Comparison of ENCODE assay signal across 23 cellular contexts in the genomic region with DNA sequence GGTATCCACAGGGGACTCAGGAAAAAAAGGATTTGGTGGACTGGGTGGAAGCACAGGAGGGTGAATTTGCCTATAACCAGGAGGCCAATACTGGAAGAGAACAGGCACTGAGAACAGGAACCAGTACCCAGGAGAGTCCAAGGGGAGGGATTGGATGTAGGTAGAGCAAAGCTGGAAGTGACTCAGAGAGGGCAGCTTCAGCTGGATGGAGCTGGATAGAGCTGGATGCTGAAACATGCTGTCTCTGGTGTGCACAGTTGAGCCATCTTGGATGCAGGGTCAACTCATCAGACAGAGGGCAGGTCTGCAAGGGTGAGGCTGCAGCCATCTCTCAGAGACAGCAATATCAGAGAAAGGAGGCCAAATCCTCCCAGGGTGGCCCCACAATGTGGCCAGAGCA.
DNase-seq lines count a peak whose midpoint lies in the region; ATAC-seq and TF ChIP-seq lines count a peak whose summit lies in the region.
"Had no signal": no experiment of that assay in that cellular context is flagged by ENCODE, and none has a peak within 500 bp of the region (broad histone marks: within the 10 kb centered on the region; RNA-seq: fewer than 3 reads in every experiment).

No MANE protein-coding gene starts in this region.

- H3K9me3 ChIP-seq in T-helper 17 cell (ENCODE audit: control insufficient read depth, low read length, poor library complexity, severe bottlenecking) = no peaks in the 10 kb centered on the region
- H3K9me3 ChIP-seq in neural progenitor cell (ENCODE audit: low read depth) = no peaks in the 10 kb centered on the region
- H3K9me3 ChIP-seq: A549 had no signal

- H3K4me1 ChIP-seq in GM23338 (ENCODE audit: insufficient read depth) (no peaks in the 10 kb centered on the region), foreskin keratinocyte (no peaks in the 10 kb centered on the region), neural progenitor cell (no peaks in the 10 kb centered on the region)
- H3K4me1 ChIP-seq: A549 had no signal

- H3K36me3 Mint-ChIP-seq in GM23338 (ENCODE audit: low read depth) = no peaks in the 10 kb centered on the region
- peaks cover 2% of the 10 kb centered on the region for H3K36me3 Mint-ChIP-seq in T-helper 17 cell (ENCODE audit: low read depth)
- no peaks in the 10 kb centered on the region for H3K36me3 Mint-ChIP-seq in nephron progenitor cell (ENCODE audit: low read depth)
- H3K36me3 Mint-ChIP-seq in neural progenitor cell = no peaks in the 10 kb centered on the region
- H3K36me3 Mint-ChIP-seq: CD14-positive monocyte had no signal

- no peak for ATAC-seq in GM23338
- no peak for ATAC-seq in T-helper 17 cell
- peak; percentile 65 for ATAC-seq in foreskin keratinocyte
- no peak for ATAC-seq in GM18505 (IDR thresholded peaks at IDR 0.05; ENCODE audit: unreplicated experiment)
- ATAC-seq: GM12878, HCT116, K562, Panc1, SK-N-SH treated with all-trans-retinoic acid at 6 μM for 48 hours had no signal

- no peak overlapping the region for H3K27ac ChIP-seq in GM23338 (ENCODE audit: low read depth)
- no peak overlapping the region for H3K27ac ChIP-seq in foreskin keratinocyte
- H3K27ac ChIP-seq in neural progenitor cell = no peak overlapping the region
- H3K27ac ChIP-seq: A549 had no signal

- DNase-seq in GM23338 (ENCODE audit: low spot score) (no peak), T-helper 17 cell (no peak), foreskin keratinocyte (peak in 1 of 2 donors; percentile 20), nephron progenitor cell (no peak), neural progenitor cell (ENCODE audit: low spot score) (no peak), NCI-H2029 treated with DMSO at 0.1 percent for 48 hours (lab: John Stamatoyannopoulos, UW) (no peak)
- DNase-seq in activated CD8-positive, alpha-beta memory T cell treated with anti-CD3 and anti-CD28 coated beads for 24 hours = no peak
- DNase-seq: DMS79, GOT3, MM.1S, NCI-H1048, NCI-H1417 treated with DMSO at 0.1 percent for 48 hours, NCI-H187 treated with DMSO at 0.1 percent for 48 hours, NCI-H748 treated with DMSO at 0.1 percent for 48 hours had no signal

- H2AFZ ChIP-seq in GM23338 (no peak overlapping the region), neural progenitor cell (replicated peaks) (no peak overlapping the region)

- peaks cover under 1% of the 10 kb centered on the region; the same call in 1 of the 2 replicates for H3K9me2 ChIP-seq in GM23338 (ENCODE audit: insufficient read depth)

- peaks cover 4% of the 10 kb centered on the region for H3K27me3 Mint-ChIP-seq in GM23338 (ENCODE audit: insufficient read depth, low read depth, poor library complexity)
- H3K27me3 Mint-ChIP-seq in T-helper 17 cell = peaks cover 66% of the 10 kb centered on the region
- H3K27me3 Mint-ChIP-seq in nephron progenitor cell (ENCODE audit: low read depth, poor library complexity) = peaks cover 71% of the 10 kb centered on the region
- peaks cover 8% of the 10 kb centered on the region for H3K27me3 Mint-ChIP-seq in neural progenitor cell (ENCODE audit: insufficient read depth, low read depth)
- H3K27me3 Mint-ChIP-seq: B cell had no signal

- no peaks in the 10 kb centered on the region for H3K36me3 ChIP-seq in GM23338 (ENCODE audit: insufficient read depth)
- H3K36me3 ChIP-seq in neural progenitor cell = no peaks in the 10 kb centered on the region

- TF ChIP-seq CTCF in GM23338 (conservative IDR thresholded peaks at IDR 0.05; ENCODE audit: low read depth in 2 of 2) (no peak), foreskin keratinocyte (conservative IDR thresholded peaks at IDR 0.05) (no peak), nephron progenitor cell (IDR thresholded peaks at IDR 0.05) (no peak), neural progenitor cell (IDR thresholded peaks at IDR 0.05) (no peak)

- H4K20me1 ChIP-seq in GM23338 (replicated peaks; ENCODE audit: insufficient read depth) = no peaks in the 10 kb centered on the region
- H4K20me1 ChIP-seq in neural progenitor cell (ENCODE audit: low read depth) = no peaks in the 10 kb centered on the region

- H3K27me3 ChIP-seq in GM23338 (ENCODE audit: insufficient read depth) (no peaks in the 10 kb centered on the region), foreskin keratinocyte (no peaks in the 10 kb centered on the region), neural progenitor cell (no peaks in the 10 kb centered on the region)

- H3K9me3 Mint-ChIP-seq in GM23338 = no peaks in the 10 kb centered on the region
- H3K9me3 Mint-ChIP-seq in nephron progenitor cell = no peaks in the 10 kb centered on the region
- no peaks in the 10 kb centered on the region for H3K9me3 Mint-ChIP-seq in neural progenitor cell

- no peak overlapping the region for H3K4me3 ChIP-seq in GM23338
- no peak overlapping the region for H3K4me3 ChIP-seq in neural progenitor cell
- H3K4me3 ChIP-seq: A549, GM12878, K562 had no signal

- H3K27ac Mint-ChIP-seq in GM23338 = 0 out of 2 replicates have a peak overlapping the region, but pooled peaks have one; percentile 10
- H3K27ac Mint-ChIP-seq in T-helper 17 cell = peak overlapping the region; percentile 45
- H3K27ac Mint-ChIP-seq in nephron progenitor cell = peak overlapping the region; percentile 41
- no peak overlapping the region for H3K27ac Mint-ChIP-seq in neural progenitor cell
- H3K27ac Mint-ChIP-seq: B cell, CD14-positive monocyte had no signal

- no peaks in the 10 kb centered on the region; the same call in 2 of the 3 replicates for H3K4me1 Mint-ChIP-seq in GM23338
- peaks cover 2% of the 10 kb centered on the region for H3K4me1 Mint-ChIP-seq in T-helper 17 cell
- peaks cover 59% of the 10 kb centered on the region for H3K4me1 Mint-ChIP-seq in nephron progenitor cell
- no peaks in the 10 kb centered on the region for H3K4me1 Mint-ChIP-seq in neural progenitor cell
- H3K4me1 Mint-ChIP-seq: B cell had no signal

- H3F3A ChIP-seq in GM23338 (replicated peaks; ENCODE audit: low read depth) = no peaks in the 10 kb centered on the region
- H3F3A ChIP-seq in neural progenitor cell (ENCODE audit: low read depth) = no peaks in the 10 kb centered on the region

- H3K4me3 Mint-ChIP-seq in GM23338 = no peak overlapping the region
- no peak overlapping the region for H3K4me3 Mint-ChIP-seq in T-helper 17 cell
- no peak overlapping the region for H3K4me3 Mint-ChIP-seq in nephron progenitor cell
- no peak overlapping the region for H3K4me3 Mint-ChIP-seq in neural progenitor cell
- H3K4me3 Mint-ChIP-seq: B cell, CD14-positive monocyte had no signal

- H3K79me2 ChIP-seq in GM23338 (replicated peaks; ENCODE audit: insufficient read depth) (no peaks in the 10 kb centered on the region), neural progenitor cell (ENCODE audit: low read depth) (no peaks in the 10 kb centered on the region)

- TF ChIP-seq POLR2A in GM18505 (IDR thresholded peaks at IDR 0.05; ENCODE audit: borderline replicate concordance, extremely low read depth, insufficient read depth, insufficient read length) = no peak

- no peak overlapping the region for H3K9ac ChIP-seq in neural progenitor cell

- H3K4me2 ChIP-seq in GM23338 = no peak overlapping the region
- no peak overlapping the region for H3K4me2 ChIP-seq in neural progenitor cell
- H3K4me2 ChIP-seq: A549 had no signal

TF ChIP-seq in GM23338, 12 proteins besides CTCF, POLR2A, EP300 and RAD21 (continues in another document):
- TF ChIP-seq ZNF331 (CRISPR knock-in tag; IDR thresholded peaks at IDR 0.05; ENCODE audit: low read depth) (no peak), STAT1 (IDR thresholded peaks at IDR 0.05; ENCODE audit: unreplicated experiment) (no peak), POLR2AphosphoS5 (IDR thresholded peaks at IDR 0.05; ENCODE audit: low read depth) (no peak), JUNB (IDR thresholded peaks at IDR 0.05; ENCODE audit: unreplicated experiment) (no peak), CREB1 (CRISPR knock-in tag; IDR thresholded peaks at IDR 0.05; ENCODE audit: low read depth) (no peak), EZH2phosphoT487 (IDR thresholded peaks at IDR 0.05; ENCODE audit: unreplicated experiment) (no peak)
